29 cellular contexts compared by ENCODE assay signal in genomic region chr9:80417211-80417773, GRCh38.
"Had no signal": no experiment of that assay in that cellular context is flagged by ENCODE, and none has a peak within 500 bp of the region (broad histone marks: within the 10 kb centered on the region; RNA-seq: fewer than 3 reads in every experiment).

No MANE protein-coding gene starts in this region.

- H3K9me3 ChIP-seq: testis, thyroid gland had no signal

- FAIRE-seq: urothelium cell line had no signal

- H3K36me3 ChIP-seq: stomach, suprapubic skin, thoracic aorta, thyroid gland, tibial artery, tibial nerve, transverse colon, upper lobe of left lung, upper lobe of right lung, uterus, vagina had no signal

- H3K4me3 Mint-ChIP-seq: stimulated activated effector memory CD8-positive, alpha-beta T cell treated with anti-CD3 and anti-CD28 coated beads, Interleukin-12 subunit alpha, Interleukin-12 subunit beta, amount 100 ng/mL, for 72 hours; stimulated activated memory B cell treated with anti-CD40 and anti-IgM and Interleukin-4, amounts not matched to agents 10 μg/mL and 1 μg/mL and 100 μg/mL, for 72 hours; stimulated activated naive B cell treated with anti-CD40 and anti-IgM and Interleukin-4, amounts not matched to agents 10 μg/mL and 1 μg/mL and 100 μg/mL, for 72 hours; stimulated activated naive CD8-positive, alpha-beta T cell treated with anti-CD3 and anti-CD28 coated beads, Interleukin-15, amount 100 ng/mL, for 72 hours; stimulated activated naive CD8-positive, alpha-beta T cell treated with anti-CD3 and anti-CD28 coated beads, Interleukin-15, Interleukin-2, amounts not matched to agents 100 ng/mL and 50 ng/mL, for 24 hours; type B pancreatic cell had no signal

- H3K36me3 Mint-ChIP-seq: stimulated activated effector memory CD8-positive, alpha-beta T cell treated with anti-CD3 and anti-CD28 coated beads, Interleukin-12 subunit alpha, Interleukin-12 subunit beta, amount 100 ng/mL, for 72 hours; type B pancreatic cell had no signal

- H3K4me1 ChIP-seq: stomach, suprapubic skin, testis, thyroid gland, tibial artery, tibial nerve, transverse colon, upper lobe of left lung, upper lobe of right lung, uterus, vagina had no signal

- H3K4me3 ChIP-seq: stomach, suprapubic skin, testis, thoracic aorta, thyroid gland, tibial artery, tibial nerve, transverse colon, upper lobe of left lung, upper lobe of right lung, uterus, vagina had no signal

- H3K27ac Mint-ChIP-seq: stimulated activated effector memory CD8-positive, alpha-beta T cell treated with anti-CD3 and anti-CD28 coated beads, Interleukin-12 subunit alpha, Interleukin-12 subunit beta, amount 100 ng/mL, for 72 hours; stimulated activated memory B cell treated with anti-CD40 and anti-IgM and Interleukin-4, amounts not matched to agents 10 μg/mL and 1 μg/mL and 100 μg/mL, for 72 hours; stimulated activated naive B cell treated with anti-CD40 and anti-IgM and Interleukin-4, amounts not matched to agents 10 μg/mL and 1 μg/mL and 100 μg/mL, for 72 hours; stimulated activated naive CD8-positive, alpha-beta T cell treated with anti-CD3 and anti-CD28 coated beads, Interleukin-15, amount 100 ng/mL, for 72 hours; stimulated activated naive CD8-positive, alpha-beta T cell treated with anti-CD3 and anti-CD28 coated beads, Interleukin-15, Interleukin-2, amounts not matched to agents 100 ng/mL and 50 ng/mL, for 24 hours; type B pancreatic cell had no signal

- H3K27ac ChIP-seq: stomach, suprapubic skin, testis, thoracic aorta, thyroid gland, tibial artery, tibial nerve, transverse colon, upper lobe of left lung, upper lobe of right lung, uterus, vagina had no signal

- ATAC-seq: stimulated activated effector memory CD8-positive, alpha-beta T cell treated with anti-CD3 and anti-CD28 coated beads, Interleukin-12 subunit alpha, Interleukin-12 subunit beta, amount 100 ng/mL, for 72 hours; stimulated activated memory B cell treated with anti-CD40 and anti-IgM and Interleukin-4, amounts not matched to agents 10 μg/mL and 1 μg/mL and 100 μg/mL, for 72 hours; stimulated activated naive B cell treated with anti-CD40 and anti-IgM and Interleukin-4, amounts not matched to agents 10 μg/mL and 1 μg/mL and 100 μg/mL, for 72 hours; stimulated activated naive CD8-positive, alpha-beta T cell treated with anti-CD3 and anti-CD28 coated beads, Interleukin-15, amount 100 ng/mL, for 72 hours; stimulated activated naive CD8-positive, alpha-beta T cell treated with anti-CD3 and anti-CD28 coated beads, Interleukin-15, Interleukin-2, amounts not matched to agents 100 U/mL and 50 U/mL, for 24 hours; upper lobe of right lung had no signal

- DNase-seq: stimulated activated CD4-positive, alpha-beta T cell treated with anti-CD3 and anti-CD28 coated beads, Interleukin-2, amount 100 ng/mL, for 48 hours; stimulated activated CD4-positive, alpha-beta T cell treated with anti-CD3 and anti-CD28 coated beads, Interleukin-4, amount 100 ng/mL, for 1 hour; stimulated activated CD4-positive, alpha-beta T cell treated with anti-CD3 and anti-CD28 coated beads, Interleukin-4, amount 100 ng/mL, for 24 hours; stimulated activated CD4-positive, alpha-beta T cell treated with anti-CD3 and anti-CD28 coated beads, Interleukin-4, amount 100 ng/mL, for 4 hours; stimulated activated CD8-positive, alpha-beta memory T cell treated with anti-CD3 and anti-CD28 coated beads, Interleukin-4, amount 100 ng/mL, for 48 hours; stimulated activated naive B cell treated with anti-CD40 and anti-IgM and Interleukin-4, amounts not matched to agents 10 μg/mL and 1 μg/mL and 100 μg/mL, for 72 hours; stimulated activated naive CD4-positive, alpha-beta T cell; stimulated activated naive CD4-positive, alpha-beta T cell treated with Interleukin-2 at 50 U/mL for 16 hours; stimulated activated naive CD8-positive, alpha-beta T cell treated with anti-CD3 and anti-CD28 coated beads, Interleukin-15, amount 100 ng/mL, for 72 hours; stimulated activated naive CD8-positive, alpha-beta T cell treated with anti-CD3 and anti-CD28 coated beads, Interleukin-15, Interleukin-2, amounts not matched to agents 100 U/mL and 50 U/mL, for 24 hours; stomach; substantia nigra; testis; thyroid gland; tibial artery; transverse colon; trophoblast cell; upper lobe of left lung; upper lobe of right lung; uterus had no signal

- H3K4me1 Mint-ChIP-seq: stimulated activated effector memory CD8-positive, alpha-beta T cell treated with anti-CD3 and anti-CD28 coated beads, Interleukin-12 subunit alpha, Interleukin-12 subunit beta, amount 100 ng/mL, for 72 hours; stimulated activated naive B cell treated with anti-CD40 and anti-IgM and Interleukin-4, amounts not matched to agents 10 μg/mL and 1 μg/mL and 100 μg/mL, for 72 hours; stimulated activated naive CD8-positive, alpha-beta T cell treated with anti-CD3 and anti-CD28 coated beads, Interleukin-15, amount 100 ng/mL, for 72 hours had no signal

- H3K27me3 Mint-ChIP-seq: stimulated activated memory B cell treated with anti-CD40 and anti-IgM and Interleukin-4, amounts not matched to agents 10 μg/mL and 1 μg/mL and 100 μg/mL, for 72 hours; stimulated activated naive CD8-positive, alpha-beta T cell treated with anti-CD3 and anti-CD28 coated beads, Interleukin-15, amount 100 ng/mL, for 72 hours; stimulated activated naive CD8-positive, alpha-beta T cell treated with anti-CD3 and anti-CD28 coated beads, Interleukin-15, Interleukin-2, amounts not matched to agents 100 ng/mL and 50 ng/mL, for 24 hours had no signal
